8 cellular contexts compared by ENCODE assay signal in genomic region chr6:6725120-6725833, GRCh38.
DNase-seq lines count a peak whose midpoint lies in the region; ATAC-seq and TF ChIP-seq lines count a peak whose summit lies in the region.

No MANE protein-coding gene starts in this region.

- no peaks in the 10 kb centered on the region for H3K9me3 ChIP-seq in right lobe of liver
- H3K9me3 ChIP-seq in thymus (ENCODE audit: control insufficient read depth): no peaks in the 10 kb centered on the region

- peak; percentile 3 to 55 (median 18) for ATAC-seq in right lobe of liver

- peak overlapping the region; percentile 62 for H3K27ac ChIP-seq in caudate nucleus (ENCODE audit: low read depth, low read length)
- peak overlapping the region; percentile 93 to 97 (median 97) for H3K27ac ChIP-seq in right lobe of liver
- peak overlapping the region; percentile 81 for H3K27ac ChIP-seq in thymus (ENCODE audit: low read depth)

- H3K4me1 ChIP-seq in right lobe of liver: peaks cover 0 to 25% (median 11%) of the 10 kb centered on the region in 4 donors
- peaks cover 12% of the 10 kb centered on the region for H3K4me1 ChIP-seq in thymus (ENCODE audit: control insufficient read depth, insufficient read depth, low read length)

- 38% methylated on average over 4 of the region's 20 CpGs for whole genome bisulfite sequencing in right lobe of liver (ENCODE audit: insufficient coverage, low coverage, low lambda C conversion rate, missing lambda C conversion rate)
- 94% methylated on average over 20 of the region's 20 CpGs for WGBS in thymus

- H3K27me3 ChIP-seq in right lobe of liver (no peaks in the 10 kb centered on the region), thymus (ENCODE audit: control insufficient read depth, insufficient read depth) (no peaks in the 10 kb centered on the region)

- H3K4me3 ChIP-seq in right lobe of liver (peak overlapping the region; percentile 26 to 52 (median 44)), thymus (ENCODE audit: low read length) (no peak overlapping the region)

- no peak for TF ChIP-seq POLR2A in right lobe of liver (IDR thresholded peaks at IDR 0.05)

- intact Hi-C loops in right lobe of liver (cut with DNase I): no loop called here

- DNase-seq in SIG-M5 treated with dmso at 0.1 percent for 504 hours (lab: John Stamatoyannopoulos, UW; ENCODE audit: unreplicated experiment) (peak; percentile 68), SIG-M5 (lab: John Stamatoyannopoulos, UW) (no peak), caudate nucleus (lab: John Stamatoyannopoulos, UW) (no peak), right lobe of liver (peak in 2 of 3 donors; percentile 33 to 61), NCI-H2227 (lab: John Stamatoyannopoulos, UW; ENCODE audit: unreplicated experiment) (no peak), NCI-H69 (lab: John Stamatoyannopoulos, UW) (no peak), NCI-H446 treated with DMSO at 0.1 percent for 48 hours (lab: John Stamatoyannopoulos, UW) (no peak)

- no peak for TF ChIP-seq CTCF in right lobe of liver (IDR thresholded peaks at IDR 0.05)

- H3K36me3 ChIP-seq in right lobe of liver (no peaks in the 10 kb centered on the region), thymus (ENCODE audit: control insufficient read depth, insufficient read depth) (no peaks in the 10 kb centered on the region)

Comparison
In these comparisons a context has a peak if more than half of its experiments do, and no peak if none do; other contexts are left out.
1. DNase-seq: peak in SIG-M5 treated with dmso at 0.1 percent for 504 hours (single experiment) and right lobe of liver (2 of 3); none in SIG-M5 (single experiment), caudate nucleus (0 of 61), NCI-H2227 (single experiment), NCI-H69 (single experiment) and NCI-H446 treated with DMSO at 0.1 percent for 48 hours (single experiment).
2. Peak in every context shown above with its lines, with median percentiles within 50 percentile points of each other: H3K27ac ChIP-seq.